ENCODE assay signal across 1 cellular context in genomic region chr5:12522116-12522515, GRCh38.
TF ChIP-seq lines count a peak whose summit lies in the region.

No MANE protein-coding gene starts in this region.

TF ChIP-seq in GM23338, 12 proteins besides CTCF, POLR2A, EP300 and RAD21 (continued from another document):
- TF ChIP-seq ZNF462 (CRISPR knock-in tag; IDR thresholded peaks at IDR 0.05): no peak
- no peak for TF ChIP-seq NANOG (IDR thresholded peaks at IDR 0.05; ENCODE audit: borderline replicate concordance)
- no peak for TF ChIP-seq EZH2 (IDR thresholded peaks at IDR 0.05; ENCODE audit: low read depth, unreplicated experiment)
- no peak for TF ChIP-seq ZNF331 (CRISPR knock-in tag; IDR thresholded peaks at IDR 0.05; ENCODE audit: low read depth)
- no peak for TF ChIP-seq ZNF114 (CRISPR knock-in tag; IDR thresholded peaks at IDR 0.05)
- no peak for TF ChIP-seq EZH2phosphoT487 (IDR thresholded peaks at IDR 0.05; ENCODE audit: unreplicated experiment)
